In genomic region chr10:15374561-15374960, GRCh38 we compare ENCODE assay signal across 30 cellular contexts.
"Had no signal": no experiment of that assay in that cellular context is flagged by ENCODE, and none has a peak within 500 bp of the region (broad histone marks: within the 10 kb centered on the region; RNA-seq: fewer than 3 reads in every experiment).

No MANE protein-coding gene starts in this region.

- H3K4me3 ChIP-seq: left ventricle myocardium inferior, lung, pancreas, prostate gland, sigmoid colon, upper lobe of right lung had no signal

- H3K36me3 Mint-ChIP-seq: activated naive CD4-positive, alpha-beta T cell treated with anti-CD3 and anti-CD28 coated beads, Interleukin-2, amount 50 U/mL, for 72 hours; naive thymus-derived CD4-positive, alpha-beta T cell; stimulated activated memory B cell treated with anti-CD40 and anti-IgM and Interleukin-4, amounts not matched to agents 10 μg/mL and 1 μg/mL and 100 μg/mL, for 72 hours had no signal

- H3K27ac ChIP-seq: left ventricle myocardium inferior, pancreas, prostate gland, upper lobe of right lung had no signal

- H3K27me3 ChIP-seq: pancreas, sigmoid colon had no signal

- H3K4me3 Mint-ChIP-seq: activated T-cell treated with anti-CD3 and anti-CD28 coated beads, Interleukin-2, amount 50 U/mL, for 72 hours; central memory CD8-positive, alpha-beta T cell; dendritic cell treated with granulocyte-macrophage colony-stimulating factor and Interleukin-4, amounts not matched to agents 40 ng/mL and 50 ng/mL, for 4 days; naive thymus-derived CD4-positive, alpha-beta T cell; stimulated activated memory B cell treated with anti-CD40 and anti-IgM and Interleukin-4, amounts not matched to agents 10 μg/mL and 1 μg/mL and 100 μg/mL, for 72 hours; stimulated activated naive CD8-positive, alpha-beta T cell treated with anti-CD3 and anti-CD28 coated beads, Interleukin-15, amount 100 ng/mL, for 72 hours had no signal

- H3K27ac Mint-ChIP-seq: activated naive CD4-positive, alpha-beta T cell treated with anti-CD3 and anti-CD28 coated beads, Interleukin-2, amount 50 U/mL, for 72 hours; activated T-cell treated with anti-CD3 and anti-CD28 coated beads, Interleukin-2, amount 50 U/mL, for 72 hours; dendritic cell treated with granulocyte-macrophage colony-stimulating factor and Interleukin-4, amounts not matched to agents 40 ng/mL and 50 ng/mL, for 4 days; stimulated activated memory B cell treated with anti-CD40 and anti-IgM and Interleukin-4, amounts not matched to agents 10 μg/mL and 1 μg/mL and 100 μg/mL, for 72 hours; stimulated activated naive CD8-positive, alpha-beta T cell treated with anti-CD3 and anti-CD28 coated beads, Interleukin-15, amount 100 ng/mL, for 72 hours had no signal

- ATAC-seq: activated naive CD4-positive, alpha-beta T cell treated with anti-CD3 and anti-CD28 coated beads, Interleukin-2, amount 50 U/mL, for 72 hours; activated T-cell treated with anti-CD3 and anti-CD28 coated beads, Interleukin-2, amount 50 U/mL, for 72 hours; naive thymus-derived CD4-positive, alpha-beta T cell; pancreas; stimulated activated memory B cell treated with anti-CD40 and anti-IgM and Interleukin-4, amounts not matched to agents 10 μg/mL and 1 μg/mL and 100 μg/mL, for 72 hours; stimulated activated naive CD8-positive, alpha-beta T cell treated with anti-CD3 and anti-CD28 coated beads, Interleukin-15, amount 100 ng/mL, for 72 hours; upper lobe of right lung had no signal

- DNase-seq: activated CD4-positive, alpha-beta T cell treated with anti-CD3 and anti-CD28 coated beads for 4 hours; activated CD4-positive, alpha-beta T cell treated with anti-CD3 and anti-CD28 coated beads, Interleukin-2, amount 50 U/mL, for 4 hours; activated CD4-positive, CD25-positive, alpha-beta regulatory T cell; activated naive CD4-positive, alpha-beta T cell; activated T-cell treated with anti-CD3 and anti-CD28 coated beads for 4 hours; activated T-cell treated with anti-CD3 and anti-CD28 coated beads, Interleukin-2, amount 50 U/mL, for 72 hours; effector CD4-positive, alpha-beta T cell; foreskin melanocyte; left ventricle myocardium inferior; midbrain; naive thymus-derived CD4-positive, alpha-beta T cell; pancreas; retina; sigmoid colon; small intestine; stimulated activated CD4-positive, alpha-beta T cell treated with anti-CD3 and anti-CD28 coated beads, Interleukin-1b, Interleukin-23, amount 100 ng/mL, for 48 hours; stimulated activated CD4-positive, alpha-beta T cell treated with anti-CD3 and anti-CD28 coated beads, Interleukin-4, amount 100 ng/mL, for 4 hours; stimulated activated CD8-positive, alpha-beta memory T cell treated with anti-CD3 and anti-CD28 coated beads, Interleukin-4, amount 100 ng/mL, for 48 hours; stimulated activated naive CD8-positive, alpha-beta T cell treated with anti-CD3 and anti-CD28 coated beads, Interleukin-15, amount 100 ng/mL, for 72 hours; substantia nigra; upper lobe of right lung had no signal

- H3K4me1 ChIP-seq: pancreas, prostate gland, upper lobe of right lung had no signal

- H3K4me1 Mint-ChIP-seq: central memory CD8-positive, alpha-beta T cell had no signal

- H3K36me3 ChIP-seq: left ventricle myocardium inferior, pancreas, prostate gland, sigmoid colon, upper lobe of right lung had no signal

- H3K9me3 Mint-ChIP-seq: activated naive CD4-positive, alpha-beta T cell treated with anti-CD3 and anti-CD28 coated beads, Interleukin-2, amount 50 U/mL, for 72 hours; activated T-cell treated with anti-CD3 and anti-CD28 coated beads, Interleukin-2, amount 50 U/mL, for 72 hours; central memory CD8-positive, alpha-beta T cell; dendritic cell treated with granulocyte-macrophage colony-stimulating factor and Interleukin-4, amounts not matched to agents 40 ng/mL and 50 ng/mL, for 4 days; naive thymus-derived CD4-positive, alpha-beta T cell; neural crest cell; stimulated activated memory B cell treated with anti-CD40 and anti-IgM and Interleukin-4, amounts not matched to agents 10 μg/mL and 1 μg/mL and 100 μg/mL, for 72 hours; stimulated activated naive CD8-positive, alpha-beta T cell treated with anti-CD3 and anti-CD28 coated beads, Interleukin-15, amount 100 ng/mL, for 72 hours had no signal

- FAIRE-seq: bronchial epithelial cell, islet of Langerhans, pancreas, small intestine had no signal

- H3K9me3 ChIP-seq: left ventricle myocardium inferior, pancreas, prostate gland, sigmoid colon, upper lobe of right lung had no signal
